9 cellular contexts compared by ENCODE assay signal in genomic region chr16:5633845-5634440, GRCh38.
DNase-seq lines count a peak whose midpoint lies in the region; ATAC-seq and TF ChIP-seq lines count a peak whose summit lies in the region.
"Had no signal": no experiment of that assay in that cellular context is flagged by ENCODE, and none has a peak within 500 bp of the region (broad histone marks: within the 10 kb centered on the region; RNA-seq: fewer than 3 reads in every experiment).

No MANE protein-coding gene starts in this region.

- H3K4me1 ChIP-seq in SK-N-SH (ENCODE audit: control insufficient read depth in 1 of 2, insufficient read depth in 2 of 2, low read depth in 1 of 2, low read length in 1 of 2) = peaks cover 0 to 7% of the 10 kb centered on the region in 2 experiments; a peak in 2 of 4 replicates

- H3K79me2 ChIP-seq in SK-N-SH (ENCODE audit: insufficient read depth) = no peaks in the 10 kb centered on the region

- no peak for TF ChIP-seq EP300 in SK-N-SH (IDR thresholded peaks at IDR 0.05; ENCODE audit: borderline replicate concordance in 1 of 2, low read depth in 1 of 2, low read length in 1 of 2)

- no peaks in the 10 kb centered on the region for H4K20me1 ChIP-seq in SK-N-SH (ENCODE audit: insufficient read depth)

- no peaks in the 10 kb centered on the region for H3F3A ChIP-seq in SK-N-SH (replicated peaks; ENCODE audit: insufficient read depth)

- no peak overlapping the region for H3K9ac ChIP-seq in SK-N-SH

- no peak overlapping the region for H2AFZ ChIP-seq in SK-N-SH (ENCODE audit: low read depth)

- peak; percentile 49 for TF ChIP-seq CTCF in SK-N-SH (IDR thresholded peaks at IDR 0.05)

- H3K4me3 ChIP-seq in SK-N-SH (ENCODE audit: low read depth in 2 of 2, low read length in 1 of 2) = no peak overlapping the region
- H3K4me3 ChIP-seq: skin epidermis had no signal

- CTCF ChIA-PET in SK-N-SH (lab: Yijun Ruan, JAX) = interaction anchor here (0.6 to 6.4 kb wide), 43 partner anchors 8 to 1011 kb away, joined by 3 to 128 read pairs (median 5); no protein-coding TSS in a partner anchor

- POLR2A ChIA-PET in SK-N-SH (lab: Yijun Ruan, JAX) = interaction anchor here (0.6 to 1.4 kb wide), 3 partner anchors 15 to 130 kb away, joined by 4 read pairs; no protein-coding TSS in a partner anchor

- H3K9me2 ChIP-seq in SK-N-SH = no peaks in the 10 kb centered on the region

- peak overlapping the region in 1 of 2 experiments; percentile 9; a peak in 1 of 4 replicates for H3K27ac ChIP-seq in SK-N-SH (ENCODE audit: low read depth in 2 of 2, low read length in 1 of 2)
- H3K27ac ChIP-seq: skin epidermis had no signal

- no peaks in the 10 kb centered on the region for H3K36me3 ChIP-seq in SK-N-SH (replicated peaks in 1 of 2; ENCODE audit: control insufficient read depth in 1 of 2, insufficient read depth in 2 of 2, low read length in 1 of 2)

- peak; percentile 70 for TF ChIP-seq RAD21 in SK-N-SH (IDR thresholded peaks at IDR 0.05; ENCODE audit: low read length)

- H3K4me2 ChIP-seq in SK-N-SH = no peak overlapping the region

- ATAC-seq in SK-N-SH treated with all-trans-retinoic acid at 6 μM for 48 hours (no peak), HG03025 (IDR thresholded peaks at IDR 0.05; ENCODE audit: low FRiP score, unreplicated experiment) (no peak)

- H3K27me3 ChIP-seq in SK-N-SH (ENCODE audit: insufficient read depth) = no peaks in the 10 kb centered on the region

- 26% methylated on average over 5 of the region's 5 CpGs for WGBS in SK-N-SH (ENCODE audit: low lambda C conversion rate)

- DNase-seq in SK-N-SH = peak; percentile 54
- peak; percentile 22 for DNase-seq in NCI-H2029 treated with DMSO at 0.1 percent for 48 hours (lab: John Stamatoyannopoulos, UW)
- DNase-seq in dermis blood vessel endothelial cell = peak; percentile 44
- DNase-seq in retina = peak; percentile 36
- DNase-seq in NCI-H510A (lab: John Stamatoyannopoulos, UW) = no peak
- DNase-seq in stimulated activated naive CD4-positive, alpha-beta T cell treated with Interleukin-2 at 50 U/mL for 16 hours (lab: John Stamatoyannopoulos, UW) = no peak

- H3K9me3 ChIP-seq in SK-N-SH = no peaks in the 10 kb centered on the region

TF ChIP-seq in SK-N-SH, 30 proteins besides CTCF, POLR2A, EP300 and RAD21:
- TF ChIP-seq SMC3 (IDR thresholded peaks at IDR 0.05; ENCODE audit: low read depth, low read length) = peak; percentile 42; the same call in 1 of the 2 replicates
- TF ChIP-seq, protein P1, sequence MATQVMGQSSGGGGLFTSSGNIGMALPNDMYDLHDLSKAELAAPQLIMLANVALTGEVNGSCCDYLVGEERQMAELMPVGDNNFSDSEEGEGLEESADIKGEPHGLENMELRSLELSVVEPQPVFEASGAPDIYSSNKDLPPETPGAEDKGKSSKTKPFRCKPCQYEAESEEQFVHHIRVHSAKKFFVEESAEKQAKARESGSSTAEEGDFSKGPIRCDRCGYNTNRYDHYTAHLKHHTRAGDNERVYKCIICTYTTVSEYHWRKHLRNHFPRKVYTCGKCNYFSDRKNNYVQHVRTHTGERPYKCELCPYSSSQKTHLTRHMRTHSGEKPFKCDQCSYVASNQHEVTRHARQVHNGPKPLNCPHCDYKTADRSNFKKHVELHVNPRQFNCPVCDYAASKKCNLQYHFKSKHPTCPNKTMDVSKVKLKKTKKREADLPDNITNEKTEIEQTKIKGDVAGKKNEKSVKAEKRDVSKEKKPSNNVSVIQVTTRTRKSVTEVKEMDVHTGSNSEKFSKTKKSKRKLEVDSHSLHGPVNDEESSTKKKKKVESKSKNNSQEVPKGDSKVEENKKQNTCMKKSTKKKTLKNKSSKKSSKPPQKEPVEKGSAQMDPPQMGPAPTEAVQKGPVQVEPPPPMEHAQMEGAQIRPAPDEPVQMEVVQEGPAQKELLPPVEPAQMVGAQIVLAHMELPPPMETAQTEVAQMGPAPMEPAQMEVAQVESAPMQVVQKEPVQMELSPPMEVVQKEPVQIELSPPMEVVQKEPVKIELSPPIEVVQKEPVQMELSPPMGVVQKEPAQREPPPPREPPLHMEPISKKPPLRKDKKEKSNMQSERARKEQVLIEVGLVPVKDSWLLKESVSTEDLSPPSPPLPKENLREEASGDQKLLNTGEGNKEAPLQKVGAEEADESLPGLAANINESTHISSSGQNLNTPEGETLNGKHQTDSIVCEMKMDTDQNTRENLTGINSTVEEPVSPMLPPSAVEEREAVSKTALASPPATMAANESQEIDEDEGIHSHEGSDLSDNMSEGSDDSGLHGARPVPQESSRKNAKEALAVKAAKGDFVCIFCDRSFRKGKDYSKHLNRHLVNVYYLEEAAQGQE (IDR thresholded peaks at IDR 0.05; ENCODE audit: low read depth, low read length) = no peak

TF ChIP-seq in SK-N-SH treated with all-trans-retinoic acid at 6 μM for 48 hours, 23 proteins besides CTCF, POLR2A, EP300 and RAD21:
- TF ChIP-seq TOX (CRISPR knock-in tag; IDR thresholded peaks at IDR 0.05; ENCODE audit: borderline replicate concordance) (no peak), BACH2 (CRISPR knock-in tag; IDR thresholded peaks at IDR 0.05; ENCODE audit: borderline replicate concordance) (no peak), POU6F1 (CRISPR knock-in tag; IDR thresholded peaks at IDR 0.05; ENCODE audit: borderline replicate concordance, low read depth) (no peak), OSR1 (CRISPR knock-in tag; IDR thresholded peaks at IDR 0.05) (no peak), GLIS3 (CRISPR knock-in tag; IDR thresholded peaks at IDR 0.05) (no peak), ZFP30 (CRISPR knock-in tag; IDR thresholded peaks at IDR 0.05) (no peak), ZNF8 (CRISPR knock-in tag; IDR thresholded peaks at IDR 0.05) (no peak), TCF4 (CRISPR knock-in tag; IDR thresholded peaks at IDR 0.05; ENCODE audit: borderline replicate concordance) (no peak), PPARA (CRISPR knock-in tag; IDR thresholded peaks at IDR 0.05; ENCODE audit: borderline replicate concordance) (no peak)
- TF ChIP-seq, protein P2, sequence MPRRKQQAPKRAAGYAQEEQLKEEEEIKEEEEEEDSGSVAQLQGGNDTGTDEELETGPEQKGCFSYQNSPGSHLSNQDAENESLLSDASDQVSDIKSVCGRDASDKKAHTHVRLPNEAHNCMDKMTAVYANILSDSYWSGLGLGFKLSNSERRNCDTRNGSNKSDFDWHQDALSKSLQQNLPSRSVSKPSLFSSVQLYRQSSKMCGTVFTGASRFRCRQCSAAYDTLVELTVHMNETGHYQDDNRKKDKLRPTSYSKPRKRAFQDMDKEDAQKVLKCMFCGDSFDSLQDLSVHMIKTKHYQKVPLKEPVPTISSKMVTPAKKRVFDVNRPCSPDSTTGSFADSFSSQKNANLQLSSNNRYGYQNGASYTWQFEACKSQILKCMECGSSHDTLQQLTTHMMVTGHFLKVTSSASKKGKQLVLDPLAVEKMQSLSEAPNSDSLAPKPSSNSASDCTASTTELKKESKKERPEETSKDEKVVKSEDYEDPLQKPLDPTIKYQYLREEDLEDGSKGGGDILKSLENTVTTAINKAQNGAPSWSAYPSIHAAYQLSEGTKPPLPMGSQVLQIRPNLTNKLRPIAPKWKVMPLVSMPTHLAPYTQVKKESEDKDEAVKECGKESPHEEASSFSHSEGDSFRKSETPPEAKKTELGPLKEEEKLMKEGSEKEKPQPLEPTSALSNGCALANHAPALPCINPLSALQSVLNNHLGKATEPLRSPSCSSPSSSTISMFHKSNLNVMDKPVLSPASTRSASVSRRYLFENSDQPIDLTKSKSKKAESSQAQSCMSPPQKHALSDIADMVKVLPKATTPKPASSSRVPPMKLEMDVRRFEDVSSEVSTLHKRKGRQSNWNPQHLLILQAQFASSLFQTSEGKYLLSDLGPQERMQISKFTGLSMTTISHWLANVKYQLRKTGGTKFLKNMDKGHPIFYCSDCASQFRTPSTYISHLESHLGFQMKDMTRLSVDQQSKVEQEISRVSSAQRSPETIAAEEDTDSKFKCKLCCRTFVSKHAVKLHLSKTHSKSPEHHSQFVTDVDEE (CRISPR knock-in tag; IDR thresholded peaks at IDR 0.05) = no peak
- TF ChIP-seq, protein P3, sequence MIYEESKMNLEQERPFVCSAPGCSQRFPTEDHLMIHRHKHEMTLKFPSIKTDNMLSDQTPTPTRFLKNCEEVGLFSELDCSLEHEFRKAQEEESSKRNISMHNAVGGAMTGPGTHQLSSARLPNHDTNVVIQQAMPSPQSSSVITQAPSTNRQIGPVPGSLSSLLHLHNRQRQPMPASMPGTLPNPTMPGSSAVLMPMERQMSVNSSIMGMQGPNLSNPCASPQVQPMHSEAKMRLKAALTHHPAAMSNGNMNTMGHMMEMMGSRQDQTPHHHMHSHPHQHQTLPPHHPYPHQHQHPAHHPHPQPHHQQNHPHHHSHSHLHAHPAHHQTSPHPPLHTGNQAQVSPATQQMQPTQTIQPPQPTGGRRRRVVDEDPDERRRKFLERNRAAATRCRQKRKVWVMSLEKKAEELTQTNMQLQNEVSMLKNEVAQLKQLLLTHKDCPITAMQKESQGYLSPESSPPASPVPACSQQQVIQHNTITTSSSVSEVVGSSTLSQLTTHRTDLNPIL (CRISPR knock-in tag; IDR thresholded peaks at IDR 0.05; ENCODE audit: low read depth) = no peak
- TF ChIP-seq, protein P4, sequence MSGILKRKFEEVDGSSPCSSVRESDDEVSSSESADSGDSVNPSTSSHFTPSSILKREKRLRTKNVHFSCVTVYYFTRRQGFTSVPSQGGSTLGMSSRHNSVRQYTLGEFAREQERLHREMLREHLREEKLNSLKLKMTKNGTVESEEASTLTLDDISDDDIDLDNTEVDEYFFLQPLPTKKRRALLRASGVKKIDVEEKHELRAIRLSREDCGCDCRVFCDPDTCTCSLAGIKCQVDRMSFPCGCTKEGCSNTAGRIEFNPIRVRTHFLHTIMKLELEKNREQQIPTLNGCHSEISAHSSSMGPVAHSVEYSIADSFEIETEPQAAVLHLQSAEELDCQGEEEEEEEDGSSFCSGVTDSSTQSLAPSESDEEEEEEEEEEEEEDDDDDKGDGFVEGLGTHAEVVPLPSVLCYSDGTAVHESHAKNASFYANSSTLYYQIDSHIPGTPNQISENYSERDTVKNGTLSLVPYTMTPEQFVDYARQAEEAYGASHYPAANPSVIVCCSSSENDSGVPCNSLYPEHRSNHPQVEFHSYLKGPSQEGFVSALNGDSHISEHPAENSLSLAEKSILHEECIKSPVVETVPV (CRISPR knock-in tag; IDR thresholded peaks at IDR 0.05) = no peak

Comparison
In these comparisons a context has a peak if more than half of its experiments do, and no peak if none do; other contexts are left out.
1. DNase-seq: peak in SK-N-SH (single experiment), NCI-H2029 treated with DMSO at 0.1 percent for 48 hours (single experiment), dermis blood vessel endothelial cell (single experiment) and retina (single experiment); none in NCI-H510A (single experiment) and stimulated activated naive CD4-positive, alpha-beta T cell treated with Interleukin-2 at 50 U/mL for 16 hours (single experiment).